Comparison of ENCODE assay signal across 9 cellular contexts in the genomic region with DNA sequence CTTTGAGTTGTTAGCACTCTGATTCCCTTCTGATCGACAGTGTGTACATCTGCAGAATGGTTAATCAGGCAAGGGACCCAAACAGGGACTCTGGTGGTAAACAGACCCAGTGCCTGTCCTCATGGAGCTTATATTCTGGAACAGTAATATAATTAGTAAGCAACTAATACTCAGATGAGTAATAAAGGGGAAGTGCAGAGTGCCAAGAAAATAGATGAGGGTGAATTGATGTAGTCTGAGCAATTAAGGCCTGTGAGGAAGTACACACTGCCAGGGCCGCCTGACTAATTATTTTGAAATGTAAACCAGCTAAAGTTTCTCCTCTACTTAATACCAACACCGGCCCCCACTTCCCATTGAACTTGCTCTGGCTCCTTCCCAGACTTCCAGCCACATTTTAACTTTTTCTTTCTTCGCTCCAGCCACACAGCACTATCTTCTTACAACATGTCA. TPM values are rescaled to one million over a fixed set of nuclear protein-coding genes. Genes with fewer than 3 reads are reported as not detected.
A peak's percentile ranks its signal among the peaks of the same experiment; 100 is the strongest.
DNase-seq lines count a peak whose midpoint lies in the region; ATAC-seq and TF ChIP-seq lines count a peak whose summit lies in the region.
"Had no signal": no experiment of that assay in that cellular context is flagged by ENCODE, and none has a peak within 500 bp of the region (broad histone marks: within the 10 kb centered on the region; RNA-seq: fewer than 3 reads in every experiment).

No MANE protein-coding gene starts in this region.

- peaks cover 8% of the 10 kb centered on the region for H3K36me3 ChIP-seq in brain microvascular endothelial cell (replicated peaks)

- no peaks in the 10 kb centered on the region for H3K9me3 Mint-ChIP-seq in memory B cell

- TF ChIP-seq CTCF in brain microvascular endothelial cell (IDR thresholded peaks at IDR 0.05; ENCODE audit: low read depth, low read length, missing control alignments): no peak

- peaks cover 10% of the 10 kb centered on the region for H3K4me1 Mint-ChIP-seq in memory B cell

- ATAC-seq in memory B cell (ENCODE audit: low read depth) (no peak), HG02981 (IDR thresholded peaks at IDR 0.05; ENCODE audit: unreplicated experiment) (no peak), HG03469 (IDR thresholded peaks at IDR 0.05; ENCODE audit: unreplicated experiment) (no peak)
- ATAC-seq: left lobe of liver had no signal

- no peaks in the 10 kb centered on the region for H3K27me3 ChIP-seq in brain microvascular endothelial cell (replicated peaks)

- peaks cover 4% of the 10 kb centered on the region for H3K36me3 Mint-ChIP-seq in memory B cell

- in situ Hi-C loops in brain microvascular endothelial cell (cut with HindIII; ENCODE audit: low pct_ligation_motif_present, low sequenced_read_pairs): no loop called here

- H3K4me3 ChIP-seq in brain microvascular endothelial cell (ENCODE audit: low read depth, low read length): no peak overlapping the region

- H3K27me3 Mint-ChIP-seq in memory B cell: no peaks in the 10 kb centered on the region

- no peak overlapping the region for H3K27ac ChIP-seq in brain microvascular endothelial cell

- DNase-seq in AG08395 (ENCODE audit: low spot score): peak; percentile 89
- DNase-seq in M059J (ENCODE audit: low read depth): peak; percentile 95
- peak; percentile 51 for DNase-seq in brain microvascular endothelial cell
- no peak for DNase-seq in memory B cell (ENCODE audit: low spot score in 2 of 2)
- no peak for DNase-seq in activated CD8-positive, alpha-beta memory T cell treated with anti-CD3 and anti-CD28 coated beads, Interleukin-2, amount 50 U/mL, for 48 hours
- no peak for DNase-seq in SK-N-DZ (ENCODE audit: low spot score)

- no peak overlapping the region for H3K4me3 Mint-ChIP-seq in memory B cell

- peak overlapping the region; percentile 26 for H3K27ac Mint-ChIP-seq in memory B cell

RNA-seq across cellular contexts. Expression of a gene that starts 4.2 kb away (rescaled TPM):
- total RNA-seq in M059J (2014; rRNA removed; shearing (Covaris generic)): 26.1 and 28.7 TPM in 2 replicates
- 21.0 and 21.6 TPM in 2 replicates for polyA plus RNA-seq in SK-N-DZ (2014; cell fraction: cytosol; rRNA removed)
- 22.0 and 30.4 TPM in 2 replicates for polyA plus RNA-seq in SK-N-DZ (2014; cell fraction: nucleus; rRNA removed)

RNA-seq across cellular contexts. Expression of a gene that starts 4.5 kb away (rescaled TPM):
- 95.2 and 104 TPM in 2 replicates for total RNA-seq in M059J (2014; rRNA removed; shearing (Covaris generic))
- polyA plus RNA-seq in SK-N-DZ (2014; cell fraction: cytosol; rRNA removed): 83.1 and 103 TPM in 2 replicates
- 31.6 and 36.1 TPM in 2 replicates for polyA plus RNA-seq in SK-N-DZ (2014; cell fraction: nucleus; rRNA removed)

Comparison
In these comparisons a context has a peak if more than half of its experiments do, and no peak if none do; other contexts are left out.
1. DNase-seq: peak in AG08395 (single experiment), M059J (single experiment) and brain microvascular endothelial cell (single experiment); none in memory B cell (0 of 2), activated CD8-positive, alpha-beta memory T cell treated with anti-CD3 and anti-CD28 coated beads, Interleukin-2, amount 50 U/mL, for 48 hours (single experiment) and SK-N-DZ (single experiment).